Comparison of ENCODE assay signal across 27 cellular contexts in the genomic region with DNA sequence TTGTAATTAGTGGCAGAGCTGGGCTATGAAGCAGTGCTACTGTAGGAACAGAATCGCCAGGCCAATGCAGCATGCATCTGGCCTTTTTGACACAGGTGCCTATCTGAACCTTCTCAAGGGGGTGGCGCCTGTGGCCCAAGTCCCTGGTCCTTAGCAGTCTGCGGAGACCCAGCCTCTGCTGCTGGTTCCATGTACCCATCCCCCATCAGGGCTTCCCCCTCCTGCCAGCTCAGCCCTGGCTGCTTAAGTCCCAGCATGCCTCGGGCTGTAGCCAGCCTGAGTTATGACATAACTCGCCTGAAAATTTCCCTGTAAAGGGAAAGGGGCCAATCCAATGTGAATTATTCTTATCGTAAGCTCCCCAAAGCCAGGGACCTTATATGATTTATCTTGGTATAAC. TPM values are rescaled to one million over a fixed set of nuclear protein-coding genes. Genes with fewer than 3 reads are reported as not detected.
A peak's percentile ranks its signal among the peaks of the same experiment; 100 is the strongest.
DNase-seq lines count a peak whose midpoint lies in the region; ATAC-seq and TF ChIP-seq lines count a peak whose summit lies in the region.
"Had no signal": no experiment of that assay in that cellular context is flagged by ENCODE, and none has a peak within 500 bp of the region (broad histone marks: within the 10 kb centered on the region; RNA-seq: fewer than 3 reads in every experiment).

No MANE protein-coding gene starts in this region.

- H3K9me3 Mint-ChIP-seq in mesothelial cell of epicardium = no peaks in the 10 kb centered on the region
- H3K9me3 Mint-ChIP-seq in type B pancreatic cell = no peaks in the 10 kb centered on the region
- H3K9me3 Mint-ChIP-seq: activated naive CD4-positive, alpha-beta T cell treated with anti-CD3 and anti-CD28 coated beads, Interleukin-2, amount 10 ng/mL, durations not matched to agents 7 days and 5 days; activated T-cell treated with anti-CD3 and anti-CD28 coated beads, Interleukin-2, amount 50 U/mL, for 4 hours had no signal

- H3K4me3 Mint-ChIP-seq in mesothelial cell of epicardium (no peak overlapping the region), type B pancreatic cell (peak overlapping the region; percentile 16)
- H3K4me3 Mint-ChIP-seq: activated naive CD4-positive, alpha-beta T cell treated with anti-CD3 and anti-CD28 coated beads, Interleukin-2, amount 10 ng/mL, durations not matched to agents 7 days and 5 days; activated T-cell treated with anti-CD3 and anti-CD28 coated beads, Interleukin-2, amount 50 U/mL, for 4 hours; CD8-positive, alpha-beta memory T cell; naive thymus-derived CD8-positive, alpha-beta T cell had no signal

- H3K36me3 ChIP-seq in esophagus squamous epithelium = no peaks in the 10 kb centered on the region
- H3K36me3 ChIP-seq: heart right ventricle, tibial nerve had no signal

- peaks cover 0 to 13% (median 6%) of the 10 kb centered on the region in 3 donors for H3K4me1 ChIP-seq in esophagus squamous epithelium
- H3K4me1 ChIP-seq: parathyroid adenoma, tibial nerve had no signal

- no peaks in the 10 kb centered on the region for H3K36me3 Mint-ChIP-seq in mesothelial cell of epicardium
- H3K36me3 Mint-ChIP-seq in type B pancreatic cell = no peaks in the 10 kb centered on the region
- H3K36me3 Mint-ChIP-seq: activated naive CD4-positive, alpha-beta T cell treated with anti-CD3 and anti-CD28 coated beads, Interleukin-2, amount 10 ng/mL, durations not matched to agents 7 days and 5 days; CD8-positive, alpha-beta memory T cell; naive thymus-derived CD8-positive, alpha-beta T cell had no signal

- H3K4me3 ChIP-seq in esophagus squamous epithelium = no peak overlapping the region
- H3K4me3 ChIP-seq: heart right ventricle, tibial nerve had no signal

- intact Hi-C loops in esophagus squamous epithelium (cut with DNase I) = no loop called here

- 38 to 41% methylated on average over 3 to 6 of the region's 6 CpGs for WGBS in esophagus squamous epithelium, 2 donors

- peak overlapping the region in 3 of 4 donors; percentile 5 to 49 (median 12) for H3K27ac ChIP-seq in esophagus squamous epithelium
- H3K27ac ChIP-seq: heart right ventricle, parathyroid adenoma, tibial nerve had no signal

- H3K4me1 Mint-ChIP-seq in mesothelial cell of epicardium (peaks cover 23% of the 10 kb centered on the region), type B pancreatic cell (ENCODE audit: unreplicated experiment) (peaks cover 19% of the 10 kb centered on the region)
- H3K4me1 Mint-ChIP-seq: activated naive CD4-positive, alpha-beta T cell treated with anti-CD3 and anti-CD28 coated beads, Interleukin-2, amount 10 ng/mL, durations not matched to agents 7 days and 5 days; CD8-positive, alpha-beta memory T cell; naive thymus-derived CD8-positive, alpha-beta T cell had no signal

- H3K27ac Mint-ChIP-seq in mesothelial cell of epicardium = peak overlapping the region; percentile 68
- H3K27ac Mint-ChIP-seq in type B pancreatic cell = no peak overlapping the region
- H3K27ac Mint-ChIP-seq: activated naive CD4-positive, alpha-beta T cell treated with anti-CD3 and anti-CD28 coated beads, Interleukin-2, amount 10 ng/mL, durations not matched to agents 7 days and 5 days; CD8-positive, alpha-beta memory T cell; naive thymus-derived CD8-positive, alpha-beta T cell had no signal

- no peaks in the 10 kb centered on the region for H3K27me3 Mint-ChIP-seq in mesothelial cell of epicardium (ENCODE audit: low read depth)
- H3K27me3 Mint-ChIP-seq in type B pancreatic cell = peaks cover 11% of the 10 kb centered on the region
- H3K27me3 Mint-ChIP-seq: activated naive CD4-positive, alpha-beta T cell treated with anti-CD3 and anti-CD28 coated beads, Interleukin-2, amount 10 ng/mL, durations not matched to agents 7 days and 5 days had no signal

- DNase-seq in OCI-M1 (lab: John Stamatoyannopoulos, UW) (peak; percentile 34), esophagus squamous epithelium (lab: John Stamatoyannopoulos, UW) (no peak), mesothelial cell of epicardium (ENCODE audit: low spot score in 2 of 2, unreplicated experiment in 2 of 2) (no peak), type B pancreatic cell (ENCODE audit: extremely low spot score, unreplicated experiment) (no peak), activated gamma-delta T cell treated with Interleukin-2 at 50 U/mL for 16 hours (no peak), cerebellar nuclear complex (lab: John Stamatoyannopoulos, UW) (no peak), NCI-H2171 treated with DMSO at 0.1 percent for 48 hours (lab: John Stamatoyannopoulos, UW) (no peak)
- DNase-seq: activated CD4-positive, CD25-positive, alpha-beta regulatory T cell treated with anti-CD3 and anti-CD28 coated beads, Interleukin-2, amount 50 U/mL, for 72 hours; activated naive CD4-positive, alpha-beta T cell treated with anti-CD3 and anti-CD28 coated beads, Interleukin-2, amount 10 ng/mL, durations not matched to agents 7 days and 5 days; activated T-cell treated with anti-CD3 and anti-CD28 coated beads, Interleukin-2, amount 50 U/mL, for 4 hours; CD8-positive, alpha-beta memory T cell; DMS79 treated with DMSO at 0.1 percent for 48 hours; effector memory CD4-positive, alpha-beta T cell; HCEC 1CT; heart right ventricle; islet precursor cell; naive thymus-derived CD8-positive, alpha-beta T cell; NCI-H1092; NCI-H2029 treated with DMSO at 0.1 percent for 48 hours; RPMI8226; stimulated activated CD4-positive, alpha-beta T cell treated with anti-CD3 and anti-CD28 coated beads, Interleukin-4, amount 100 ng/mL, for 1 hour; stimulated activated naive CD8-positive, alpha-beta T cell treated with anti-CD3 and anti-CD28 coated beads, Interleukin-15, Interleukin-2, amounts not matched to agents 100 U/mL and 50 U/mL, for 24 hours had no signal

- ATAC-seq in HG03108 (IDR thresholded peaks at IDR 0.05; ENCODE audit: unreplicated experiment) = no peak
- ATAC-seq: activated T-cell treated with anti-CD3 and anti-CD28 coated beads, Interleukin-2, amount 50 U/mL, for 4 hours; naive thymus-derived CD8-positive, alpha-beta T cell; stimulated activated naive CD8-positive, alpha-beta T cell treated with anti-CD3 and anti-CD28 coated beads, Interleukin-15, Interleukin-2, amounts not matched to agents 100 U/mL and 50 U/mL, for 24 hours had no signal

- TF ChIP-seq POLR2A in esophagus squamous epithelium (IDR thresholded peaks at IDR 0.05) = no peak

- H3K9me3 ChIP-seq in esophagus squamous epithelium = no peaks in the 10 kb centered on the region
- H3K9me3 ChIP-seq: tibial nerve had no signal

- TF ChIP-seq CTCF in esophagus squamous epithelium (IDR thresholded peaks at IDR 0.05) = no peak
- no peak for TF ChIP-seq CTCF in mesothelial cell of epicardium (IDR thresholded peaks at IDR 0.05; ENCODE audit: unreplicated experiment)
- TF ChIP-seq CTCF in type B pancreatic cell (conservative IDR thresholded peaks at IDR 0.05) = no peak

- no peaks in the 10 kb centered on the region for H3K27me3 ChIP-seq in esophagus squamous epithelium
- H3K27me3 ChIP-seq: tibial nerve had no signal

RNA-seq across cellular contexts. Expression of a gene that starts 50.3 kb away (rescaled TPM):
- under 1 TPM in 3 of 4 donors, not detected in 1; 0.12 to 0.76 (median 0.30) TPM for total RNA-seq in esophagus squamous epithelium
- not detected in 3 replicates for total RNA-seq in mesothelial cell of epicardium
- 0.12 and 0.51 TPM in 2 replicates for total RNA-seq in type B pancreatic cell (ENCODE audit: low replicate concordance)
- total RNA-seq: activated T-cell treated with anti-CD3 and anti-CD28 coated beads, Interleukin-2, amount 50 U/mL, for 4 hours; CD8-positive, alpha-beta memory T cell; LHCN-M2; naive thymus-derived CD8-positive, alpha-beta T cell; skeletal muscle tissue had no signal
